Comparison of ENCODE assay signal across 12 cellular contexts in the genomic region with DNA sequence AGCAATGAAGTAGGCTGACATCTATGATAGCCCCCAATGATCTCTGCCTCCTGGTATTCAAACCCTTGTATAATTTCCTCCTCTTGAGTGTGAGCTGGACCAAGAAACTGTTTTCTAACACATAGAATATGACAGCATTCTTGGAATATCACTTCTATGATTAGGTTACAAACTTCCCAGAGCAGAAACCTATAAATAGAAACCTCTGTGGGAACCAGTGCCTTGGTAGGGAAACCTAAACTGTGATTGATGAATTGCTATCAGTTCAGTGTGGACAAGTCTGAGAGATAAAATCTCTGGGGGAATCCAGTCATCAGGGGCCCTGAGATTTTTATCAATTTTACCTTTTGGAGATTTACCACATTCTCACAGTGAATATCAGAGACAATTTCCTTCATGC.
"Had no signal": no experiment of that assay in that cellular context is flagged by ENCODE, and none has a peak within 500 bp of the region (broad histone marks: within the 10 kb centered on the region; RNA-seq: fewer than 3 reads in every experiment).

No MANE protein-coding gene starts in this region.

- H3K27ac ChIP-seq: coronary artery, epithelial cell of prostate, ovary, skin epidermis, thyroid gland had no signal

- DNase-seq: activated effector memory CD4-positive, alpha-beta T cell treated with Interleukin-2 at 50 U/mL for 16 hours; activated T-cell treated with anti-CD3 and anti-CD28 coated beads, Interleukin-2, amount 50 U/mL, for 1 hour; amygdala; effector memory CD8-positive, alpha-beta T cell; glutamatergic neuron; immature natural killer cell; nephron progenitor cell; ovary; thyroid gland had no signal

- H3K4me3 ChIP-seq: coronary artery, ovary, skin epidermis, thyroid gland had no signal

- H3K4me1 ChIP-seq: thyroid gland had no signal

- H3K27me3 ChIP-seq: ovary, thyroid gland had no signal

- H3K9me3 ChIP-seq: ovary, thyroid gland had no signal

- H3K36me3 ChIP-seq: ovary, thyroid gland had no signal
